In genomic region chr6:27139753-27140522, GRCh38 we compare ENCODE assay signal across 8 cellular contexts.
DNase-seq lines count a peak whose midpoint lies in the region; ATAC-seq and TF ChIP-seq lines count a peak whose summit lies in the region.

No MANE protein-coding gene starts in this region.

- ATAC-seq in GM21786 (IDR thresholded peaks at IDR 0.05; ENCODE audit: unreplicated experiment) (peak; percentile 2), body of pancreas (no peak), right lobe of liver (peak in 3 of 4 donors; percentile 35 to 60 (median 36)), upper lobe of right lung (peak; percentile 36)
- ATAC-seq in activated CD4-positive, CD25-positive, alpha-beta regulatory T cell treated with anti-CD3 and anti-CD28 coated beads, Interleukin-2, amount 50 U/mL, for 24 hours: no peak

- no peaks in the 10 kb centered on the region for H3K36me3 ChIP-seq in body of pancreas (replicated peaks in 1 of 2; ENCODE audit: insufficient read depth in 1 of 2, low read depth in 2 of 2)
- no peaks in the 10 kb centered on the region for H3K36me3 ChIP-seq in right lobe of liver
- peaks cover 3% of the 10 kb centered on the region for H3K36me3 ChIP-seq in upper lobe of right lung

- TF ChIP-seq CTCF in NB4 (IDR thresholded peaks at IDR 0.05; ENCODE audit: low read depth, low read length) (no peak), body of pancreas (IDR thresholded peaks at IDR 0.05) (no peak), right lobe of liver (IDR thresholded peaks at IDR 0.05) (no peak), upper lobe of right lung (IDR thresholded peaks at IDR 0.05) (no peak)

- H3K27me3 ChIP-seq in body of pancreas (no peaks in the 10 kb centered on the region), right lobe of liver (no peaks in the 10 kb centered on the region), upper lobe of right lung (no peaks in the 10 kb centered on the region)

- H3K4me3 ChIP-seq in GM08714 (ENCODE audit: low read length): peak overlapping the region; percentile 80
- peak overlapping the region; percentile 79 for H3K4me3 ChIP-seq in NB4 (ENCODE audit: low read depth, low read length)
- no peak overlapping the region for H3K4me3 ChIP-seq in body of pancreas
- peak overlapping the region; percentile 32 to 60 (median 39) for H3K4me3 ChIP-seq in right lobe of liver
- peak overlapping the region; percentile 65 for H3K4me3 ChIP-seq in upper lobe of right lung

- H3K4me1 ChIP-seq in body of pancreas (peaks cover 7% of the 10 kb centered on the region), right lobe of liver (peaks cover 0 to 10% (median 0%) of the 10 kb centered on the region in 4 donors), upper lobe of right lung (peaks cover 14% of the 10 kb centered on the region)

- WGBS in body of pancreas, 2 donors: 46 to 61% methylated on average over 18 of the region's 18 CpGs
- 23% methylated on average over 18 of the region's 18 CpGs for WGBS in right lobe of liver (ENCODE audit: insufficient coverage, low coverage, low lambda C conversion rate, missing lambda C conversion rate)

- DNase-seq in NB4 (ENCODE audit: low read depth) (peak; percentile 87), body of pancreas (no peak), right lobe of liver (no peak), upper lobe of right lung (no peak), NCI-H82 treated with DMSO at 0.1 percent for 48 hours (lab: John Stamatoyannopoulos, UW; ENCODE audit: unreplicated experiment) (no peak)

- intact Hi-C loops in body of pancreas (cut with DNase I) (no loop called here), right lobe of liver (cut with DNase I) (no loop called here), upper lobe of right lung (cut with DNase I) (no loop called here)

- H3K9me3 ChIP-seq in body of pancreas (no peaks in the 10 kb centered on the region), right lobe of liver (no peaks in the 10 kb centered on the region), upper lobe of right lung (no peaks in the 10 kb centered on the region)

- no peak for TF ChIP-seq POLR2A in NB4 (IDR thresholded peaks at IDR 0.05; ENCODE audit: extremely low read depth, insufficient read length)
- no peak for TF ChIP-seq POLR2A in body of pancreas (IDR thresholded peaks at IDR 0.05)
- no peak for TF ChIP-seq POLR2A in right lobe of liver (IDR thresholded peaks at IDR 0.05)

- peak overlapping the region in 3 of 4 donors; percentile 40 to 73 (median 50) for H3K27ac ChIP-seq in body of pancreas
- peak overlapping the region in 2 of 3 donors; percentile 74 to 75 for H3K27ac ChIP-seq in right lobe of liver
- peak overlapping the region; percentile 83 for H3K27ac ChIP-seq in upper lobe of right lung

Comparison
In these comparisons a context has a peak if more than half of its experiments do, and no peak if none do; other contexts are left out.
1. H3K4me3 ChIP-seq: peak in GM08714 (single experiment), NB4 (single experiment), right lobe of liver (3 of 3) and upper lobe of right lung (single experiment); none in body of pancreas (0 of 2).
2. ATAC-seq: peak in GM21786 (single experiment), right lobe of liver (3 of 4) and upper lobe of right lung (single experiment); none in body of pancreas (single experiment) and activated CD4-positive, CD25-positive, alpha-beta regulatory T cell treated with anti-CD3 and anti-CD28 coated beads, Interleukin-2, amount 50 U/mL, for 24 hours (0 of 2).
3. Peak in every context shown above with its lines, with median percentiles within 50 percentile points of each other: H3K27ac ChIP-seq.